Comparison of ENCODE assay signal across 8 cellular contexts in the genomic region with DNA sequence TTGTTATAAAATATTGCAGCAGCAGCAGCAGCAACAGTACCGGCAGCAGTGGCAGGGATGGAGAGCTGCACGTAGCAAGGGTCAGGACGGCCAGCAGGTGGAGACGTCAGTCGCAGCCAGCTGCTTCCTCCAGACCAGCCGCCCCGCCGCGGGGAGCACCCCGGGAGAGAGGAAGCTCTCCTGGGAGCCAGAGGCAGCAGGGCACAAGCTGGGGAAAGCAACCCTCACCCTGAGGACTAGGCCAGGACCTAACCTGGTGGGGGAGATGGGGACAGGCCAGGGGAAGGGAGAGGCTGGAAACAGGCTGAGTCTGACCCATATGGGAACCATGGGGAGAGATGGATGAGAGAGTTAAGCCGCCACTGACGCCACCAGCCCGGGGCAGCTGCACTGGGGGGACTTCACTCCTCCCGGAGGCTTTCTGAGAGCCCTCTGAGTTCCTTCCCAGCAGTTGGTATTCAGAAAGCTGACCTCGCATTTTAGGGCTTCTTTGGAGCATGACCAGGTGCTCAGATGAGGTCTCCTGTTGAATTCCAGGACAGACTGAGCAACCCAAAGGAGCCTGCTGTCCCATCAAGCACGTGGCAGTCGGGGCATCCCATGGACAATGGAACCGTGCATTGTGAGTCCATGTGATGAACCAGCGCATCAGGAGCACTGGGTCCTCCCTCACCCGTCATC. TPM values are rescaled to one million over a fixed set of nuclear protein-coding genes. Genes with fewer than 3 reads are reported as not detected.
A peak's percentile ranks its signal among the peaks of the same experiment; 100 is the strongest.
DNase-seq lines count a peak whose midpoint lies in the region; TF ChIP-seq lines count a peak whose summit lies in the region.

No MANE protein-coding gene starts in this region.

- no peak for TF ChIP-seq POLR2A in Peyer's patch (IDR thresholded peaks at IDR 0.05)

- H3K4me3 Mint-ChIP-seq in neural progenitor cell: no peak overlapping the region
- H3K4me3 Mint-ChIP-seq in stimulated activated naive CD8-positive, alpha-beta T cell treated with anti-CD3 and anti-CD28 coated beads, Interleukin-15, Interleukin-2, amounts not matched to agents 100 ng/mL and 50 ng/mL, for 24 hours: peak overlapping the region; percentile 50

- H3K36me3 ChIP-seq in Peyer's patch (no peaks in the 10 kb centered on the region), fibroblast of lung (ENCODE audit: control insufficient read depth, insufficient read depth, low read length) (no peaks in the 10 kb centered on the region), neural progenitor cell (no peaks in the 10 kb centered on the region)

- H3K4me3 ChIP-seq in Peyer's patch (no peak overlapping the region), fibroblast of lung (replicated peaks in 1 of 4; ENCODE audit: control extremely low read depth in 1 of 4, insufficient read depth in 1 of 4, low read depth in 3 of 4, low read length in 4 of 4) (no peak overlapping the region), neural progenitor cell (no peak overlapping the region)

- H4K20me1 ChIP-seq in fibroblast of lung (ENCODE audit: control insufficient read depth, extremely low read depth, insufficient read depth, low read length) (no peaks in the 10 kb centered on the region), neural progenitor cell (ENCODE audit: low read depth) (no peaks in the 10 kb centered on the region)

- H3K36me3 Mint-ChIP-seq in neural progenitor cell: no peaks in the 10 kb centered on the region
- H3K36me3 Mint-ChIP-seq in stimulated activated naive CD8-positive, alpha-beta T cell treated with anti-CD3 and anti-CD28 coated beads, Interleukin-15, Interleukin-2, amounts not matched to agents 100 ng/mL and 50 ng/mL, for 24 hours (ENCODE audit: low read depth): no peaks in the 10 kb centered on the region

- H3K27me3 ChIP-seq in Peyer's patch (no peaks in the 10 kb centered on the region), fibroblast of lung (ENCODE audit: control insufficient read depth, insufficient read depth, low read length) (peaks cover 31% of the 10 kb centered on the region), neural progenitor cell (peaks cover 8% of the 10 kb centered on the region)

- DNase-seq in NCI-H1417 (lab: John Stamatoyannopoulos, UW): peak; percentile 55 to 77 (median 74)
- DNase-seq in NCI-H1417 treated with DMSO at 0.1 percent for 48 hours (lab: John Stamatoyannopoulos, UW): no peak
- peak; percentile 78 for DNase-seq in HuH-7.5 (ENCODE audit: low spot score)
- peak; percentile 51 to 85 (median 83) for DNase-seq in Peyer's patch
- peak; percentile 67 to 79 for DNase-seq in activated T-cell treated with anti-CD3 and anti-CD28 coated beads, Interleukin-2, amount 50 U/mL, for 48 hours
- DNase-seq in fibroblast of lung (ENCODE audit: low read depth in 2 of 2): peak; percentile 54 to 61
- DNase-seq in neural progenitor cell (ENCODE audit: low spot score): peak; percentile 86

- H3K9me3 Mint-ChIP-seq in neural progenitor cell: no peaks in the 10 kb centered on the region
- H3K9me3 Mint-ChIP-seq in stimulated activated naive CD8-positive, alpha-beta T cell treated with anti-CD3 and anti-CD28 coated beads, Interleukin-15, Interleukin-2, amounts not matched to agents 100 ng/mL and 50 ng/mL, for 24 hours: no peaks in the 10 kb centered on the region

- no peaks in the 10 kb centered on the region for H3K9me3 ChIP-seq in Peyer's patch
- H3K9me3 ChIP-seq in fibroblast of lung (ENCODE audit: control insufficient read depth, insufficient read depth, low read depth, low read length): no peaks in the 10 kb centered on the region
- H3K9me3 ChIP-seq in neural progenitor cell (ENCODE audit: low read depth): no peaks in the 10 kb centered on the region

- H3K4me1 Mint-ChIP-seq in neural progenitor cell: peaks cover 14% of the 10 kb centered on the region
- H3K4me1 Mint-ChIP-seq in stimulated activated naive CD8-positive, alpha-beta T cell treated with anti-CD3 and anti-CD28 coated beads, Interleukin-15, Interleukin-2, amounts not matched to agents 100 ng/mL and 50 ng/mL, for 24 hours (ENCODE audit: low read depth): no peaks in the 10 kb centered on the region

- H3K27me3 Mint-ChIP-seq in neural progenitor cell (ENCODE audit: insufficient read depth, low read depth): peaks cover 24% of the 10 kb centered on the region
- H3K27me3 Mint-ChIP-seq in stimulated activated naive CD8-positive, alpha-beta T cell treated with anti-CD3 and anti-CD28 coated beads, Interleukin-15, Interleukin-2, amounts not matched to agents 100 ng/mL and 50 ng/mL, for 24 hours: peaks cover 9% of the 10 kb centered on the region

- H3K27ac ChIP-seq in Peyer's patch (no peak overlapping the region), fibroblast of lung (ENCODE audit: insufficient read depth, low read length) (no peak overlapping the region), neural progenitor cell (no peak overlapping the region)

- H3K79me2 ChIP-seq in fibroblast of lung (ENCODE audit: control insufficient read depth, insufficient read depth, low read length): no peaks in the 10 kb centered on the region
- no peaks in the 10 kb centered on the region for H3K79me2 ChIP-seq in neural progenitor cell (ENCODE audit: low read depth)

- H3K27ac Mint-ChIP-seq in neural progenitor cell: no peak overlapping the region
- no peak overlapping the region for H3K27ac Mint-ChIP-seq in stimulated activated naive CD8-positive, alpha-beta T cell treated with anti-CD3 and anti-CD28 coated beads, Interleukin-15, Interleukin-2, amounts not matched to agents 100 ng/mL and 50 ng/mL, for 24 hours

- H3F3A ChIP-seq in neural progenitor cell (ENCODE audit: low read depth): no peaks in the 10 kb centered on the region

- H3K9ac ChIP-seq in fibroblast of lung (ENCODE audit: insufficient read depth, low read length) (no peak overlapping the region), neural progenitor cell (no peak overlapping the region)

- H3K4me2 ChIP-seq in fibroblast of lung (ENCODE audit: extremely low read depth, insufficient read depth, low read length) (peak overlapping the region; percentile 61), neural progenitor cell (peak overlapping the region; percentile 58)

- H2AFZ ChIP-seq in fibroblast of lung (ENCODE audit: low read length): peak overlapping the region; percentile 48
- H2AFZ ChIP-seq in neural progenitor cell (replicated peaks): peak overlapping the region; percentile 96

- H3K4me1 ChIP-seq in Peyer's patch: no peaks in the 10 kb centered on the region
- H3K4me1 ChIP-seq in fibroblast of lung (ENCODE audit: control insufficient read depth, extremely low read depth, insufficient read depth, low read length): no peaks in the 10 kb centered on the region
- no peaks in the 10 kb centered on the region for H3K4me1 ChIP-seq in neural progenitor cell

- peak; percentile 43 to 82 (median 72) for TF ChIP-seq CTCF in Peyer's patch (IDR thresholded peaks at IDR 0.05)
- TF ChIP-seq CTCF in fibroblast of lung (conservative IDR thresholded peaks at IDR 0.05 in 1 of 2, IDR thresholded peaks at IDR 0.05 in 1 of 2; ENCODE audit: low read depth in 1 of 2, low read length in 2 of 2): peak; percentile 58 to 64
- peak; percentile 88 for TF ChIP-seq CTCF in neural progenitor cell (IDR thresholded peaks at IDR 0.05)

RNA-seq across cellular contexts. Expression of gene SPTB, which starts 56.3 kb away (rescaled TPM):
- 1 to 10 TPM in 1 of 4 donors, under 1 TPM in 2, not detected in 1; 0.57 to 2.5 (median 0.94) TPM for total RNA-seq in Peyer's patch
- under 0.01 TPM in 1 of 2 replicates, not detected in the other for total RNA-seq in fibroblast of lung
- polyA plus RNA-seq in fibroblast of lung: 0.01 TPM in 1 of 2 replicates, not detected in the other
- polyA plus RNA-seq in fibroblast of lung (2012): 0.05 TPM in 1 of 2 replicates, not detected in the other
- polyA minus RNA-seq in fibroblast of lung (ENCODE audit: low replicate concordance): not detected in 2 replicates
- total RNA-seq in neural progenitor cell (ENCODE audit: low replicate concordance): 0.09 and 0.77 TPM in 2 replicates
